Comparison of ENCODE assay signal across 15 cellular contexts in genomic region chr7:30549933-30550493, GRCh38. TPM values are rescaled to one million over a fixed set of nuclear protein-coding genes. Genes with fewer than 3 reads are reported as not detected.
DNase-seq lines count a peak whose midpoint lies in the region; ATAC-seq and TF ChIP-seq lines count a peak whose summit lies in the region.
"Had no signal": no experiment of that assay in that cellular context is flagged by ENCODE, and none has a peak within 500 bp of the region (broad histone marks: within the 10 kb centered on the region; RNA-seq: fewer than 3 reads in every experiment).

No MANE protein-coding gene starts in this region.

- intact Hi-C loops in psoas muscle (cut with DNase I) = loop anchor here (2.0 to 5.0 kb wide), 3 partner anchors 15 to 187 kb away; no protein-coding TSS in a partner anchor

- H3K27ac ChIP-seq in RWPE2 (ENCODE audit: poor library complexity, severe bottlenecking) (peak overlapping the region; percentile 86), psoas muscle (peak overlapping the region; percentile 73)
- H3K27ac ChIP-seq: ovary, tibial artery had no signal

- H3K9me3 ChIP-seq in RWPE2 (ENCODE audit: severe bottlenecking) (peaks cover 2% of the 10 kb centered on the region), psoas muscle (no peaks in the 10 kb centered on the region)
- H3K9me3 ChIP-seq: ovary, tibial artery had no signal

- peaks cover 26% of the 10 kb centered on the region for H3K4me1 ChIP-seq in RWPE2 (ENCODE audit: insufficient read depth, poor library complexity, severe bottlenecking)
- H3K4me1 ChIP-seq in psoas muscle = peaks cover 10% of the 10 kb centered on the region

- H3K4me3 ChIP-seq in RWPE2 (ENCODE audit: severe bottlenecking) (no peak overlapping the region), psoas muscle (no peak overlapping the region)
- H3K4me3 ChIP-seq: ovary, tibial artery had no signal

- no peak for ATAC-seq in RWPE2 (ENCODE audit: low read depth)
- peak; percentile 76 for ATAC-seq in esophagus mucosa
- ATAC-seq in psoas muscle = no peak
- ATAC-seq in GM21619 (IDR thresholded peaks at IDR 0.05; ENCODE audit: unreplicated experiment) = no peak

- H3K36me3 ChIP-seq in RWPE2 (ENCODE audit: low read depth) = peaks cover 10% of the 10 kb centered on the region; the same call in 1 of the 2 replicates
- peaks cover 3 to 22% of the 10 kb centered on the region in 2 donors for H3K36me3 ChIP-seq in psoas muscle (ENCODE audit: insufficient read depth in 1 of 2, low read depth in 1 of 2)
- H3K36me3 ChIP-seq: ovary had no signal

- 76 to 80% (median 79%) methylated on average over 7 of the region's 7 CpGs for WGBS in psoas muscle, 3 donors

- no peaks in the 10 kb centered on the region for H3K27me3 ChIP-seq in RWPE2 (ENCODE audit: insufficient read depth, poor library complexity, severe bottlenecking)
- no peaks in the 10 kb centered on the region for H3K27me3 ChIP-seq in psoas muscle (ENCODE audit: insufficient read depth in 3 of 3, low read length in 2 of 3)
- H3K27me3 ChIP-seq: ovary, tibial artery had no signal

- no peak for TF ChIP-seq CTCF in RWPE2 (IDR thresholded peaks at IDR 0.05; ENCODE audit: poor library complexity, severe bottlenecking)
- TF ChIP-seq CTCF in psoas muscle (IDR thresholded peaks at IDR 0.05) = no peak

- DNase-seq in NCI-H1417 (lab: John Stamatoyannopoulos, UW) (peak in 2 of 3 experiments; percentile 13 to 28), NCI-H1417 treated with DMSO at 0.1 percent for 48 hours (lab: John Stamatoyannopoulos, UW) (no peak), RWPE2 (ENCODE audit: low spot score) (no peak), psoas muscle (no peak)
- no peak for DNase-seq in activated effector memory CD4-positive, alpha-beta T cell treated with anti-CD3 and anti-CD28 coated beads, Interleukin-2, amount 50 U/mL, for 16 hours
- no peak for DNase-seq in activated CD4-positive, CD25-positive, alpha-beta regulatory T cell (lab: John Stamatoyannopoulos, UW)
- DNase-seq: amniotic stem cell, GF-D8, Karpas-422, kidney glomerular epithelial cell, NCI-H526 treated with DMSO at 0.1 percent for 48 hours, ovary, tibial artery had no signal

RNA-seq across cellular contexts. Expression of gene GARS1, which starts 44.7 kb away (rescaled TPM):
- total RNA-seq in esophagus mucosa (176 TPM), psoas muscle (10 to 100 TPM; 44.5 to 80.3 (median 59.1) TPM)
- 100 to 1,000 TPM in 1 of 3 donors, 10 to 100 TPM in 2; 48.9 to 146 (median 71.6) TPM for polyA plus RNA-seq in psoas muscle

RNA-seq across cellular contexts. Expression of gene GGCT, which starts 45.4 kb away (rescaled TPM):
- total RNA-seq in esophagus mucosa = 56.6 TPM
- 10 to 100 TPM; 16.2 to 20.6 (median 17.0) TPM for total RNA-seq in psoas muscle
- 10 to 100 TPM; 30.8 to 55.7 (median 31.8) TPM for polyA plus RNA-seq in psoas muscle

Comparison
In these comparisons a context has a peak if more than half of its experiments do, and no peak if none do; other contexts are left out.
1. DNase-seq: peak in NCI-H1417 (2 of 3); none in NCI-H1417 treated with DMSO at 0.1 percent for 48 hours (single experiment), RWPE2 (single experiment), psoas muscle (0 of 2), activated effector memory CD4-positive, alpha-beta T cell treated with anti-CD3 and anti-CD28 coated beads, Interleukin-2, amount 50 U/mL, for 16 hours (single experiment) and activated CD4-positive, CD25-positive, alpha-beta regulatory T cell (0 of 4).